21 cellular contexts compared by ENCODE assay signal in genomic region chr2:70886541-70886987, GRCh38. TPM values are rescaled to one million over a fixed set of nuclear protein-coding genes. Genes with fewer than 3 reads are reported as not detected.
DNase-seq lines count a peak whose midpoint lies in the region; ATAC-seq lines count a peak whose summit lies in the region.
"Had no signal": no experiment of that assay in that cellular context is flagged by ENCODE, and none has a peak within 500 bp of the region (broad histone marks: within the 10 kb centered on the region; RNA-seq: fewer than 3 reads in every experiment).

No MANE protein-coding gene starts in this region.

- H3K27me3 Mint-ChIP-seq in naive thymus-derived CD4-positive, alpha-beta T cell = peaks cover 81 to 94% (median 92%) of the 10 kb centered on the region in 5 donors

- no peak overlapping the region for H3K27ac Mint-ChIP-seq in naive thymus-derived CD4-positive, alpha-beta T cell

- H3K4me3 ChIP-seq in naive thymus-derived CD4-positive, alpha-beta T cell (ENCODE audit: low read length) = no peak overlapping the region

- H3K27ac ChIP-seq in naive thymus-derived CD4-positive, alpha-beta T cell (ENCODE audit: low read depth, low read length) = no peak overlapping the region
- H3K27ac ChIP-seq: 22Rv1, brain microvascular endothelial cell, tibial artery had no signal

- POLR2A ChIA-PET in naive thymus-derived CD4-positive, alpha-beta T cell (lab: Charles Lee) = no interaction called here

- peak in 2 of 3 experiments; percentile 71 to 88 for DNase-seq in NCI-H1417 (lab: John Stamatoyannopoulos, UW)
- DNase-seq in NCI-H1417 treated with DMSO at 0.1 percent for 48 hours (lab: John Stamatoyannopoulos, UW) = no peak
- peak; percentile 14 for DNase-seq in cardiac septum (ENCODE audit: low spot score)
- DNase-seq in left cardiac atrium = no peak
- no peak for DNase-seq in naive thymus-derived CD4-positive, alpha-beta T cell
- DNase-seq in left colon = no peak
- no peak for DNase-seq in NOMO-1 (lab: John Stamatoyannopoulos, UW; ENCODE audit: unreplicated experiment in 2 of 2)
- DNase-seq: activated CD4-positive, alpha-beta T cell treated with anti-CD3 and anti-CD28 coated beads, Interleukin-2, amount 50 U/mL, for 1 hour; activated naive CD4-positive, alpha-beta T cell; brain microvascular endothelial cell; C1 segment of cervical spinal cord; heart left ventricle; NCI-H187; NCI-H446; stimulated activated CD4-positive, alpha-beta T cell treated with anti-CD3 and anti-CD28 coated beads, Interleukin-4, amount 100 ng/mL, for 24 hours; stimulated activated CD8-positive, alpha-beta memory T cell treated with anti-CD3 and anti-CD28 coated beads, Interleukin-4, amount 100 ng/mL, for 48 hours; T1000; tibial artery had no signal

- peaks cover 24 to 31% (median 27%) of the 10 kb centered on the region in 7 donors for H3K4me1 Mint-ChIP-seq in naive thymus-derived CD4-positive, alpha-beta T cell

- H3K27me3 ChIP-seq in naive thymus-derived CD4-positive, alpha-beta T cell (ENCODE audit: control insufficient read depth in 2 of 2, insufficient read depth in 2 of 2, low read length in 2 of 2) = peaks cover 0 to 42% of the 10 kb centered on the region in 2 donors

- ATAC-seq in left cardiac atrium (no peak), GM18907 (IDR thresholded peaks at IDR 0.05; ENCODE audit: unreplicated experiment) (no peak), left colon (no peak)
- no peak for ATAC-seq in naive thymus-derived CD4-positive, alpha-beta T cell
- ATAC-seq: HCT116, heart left ventricle had no signal

- peaks cover 0 to 22% (median 4%) of the 10 kb centered on the region in 11 donors for H3K9me3 Mint-ChIP-seq in naive thymus-derived CD4-positive, alpha-beta T cell

- CTCF ChIA-PET in naive thymus-derived CD4-positive, alpha-beta T cell (lab: Charles Lee) = no interaction called here

- peaks cover 0 to 9% (median 0%) of the 10 kb centered on the region in 5 donors for H3K36me3 Mint-ChIP-seq in naive thymus-derived CD4-positive, alpha-beta T cell

- peak overlapping the region in 9 of 10 donors; percentile 41 to 85 (median 74) for H3K4me3 Mint-ChIP-seq in naive thymus-derived CD4-positive, alpha-beta T cell

- no peaks in the 10 kb centered on the region for H3K9me3 ChIP-seq in naive thymus-derived CD4-positive, alpha-beta T cell (ENCODE audit: control insufficient read depth in 2 of 3, low read length in 3 of 3)
- H3K9me3 ChIP-seq: tibial artery had no signal

- intact Hi-C loops in cardiac septum (cut with DNase I) (no loop called here), left cardiac atrium (cut with DNase I) (no loop called here), left colon (cut with DNase I, micrococcal nuclease) (no loop called here)
- intact Hi-C loops in naive thymus-derived CD4-positive, alpha-beta T cell (cut with micrococcal nuclease) = loop anchor here in 1 of 2 donors (5.0 kb wide), 1 partner anchor 1256 kb away; no protein-coding TSS in a partner anchor

- H3K36me3 ChIP-seq in naive thymus-derived CD4-positive, alpha-beta T cell (ENCODE audit: control insufficient read depth in 2 of 3, insufficient read depth in 3 of 3, low read length in 3 of 3) = no peaks in the 10 kb centered on the region
- H3K36me3 ChIP-seq: brain microvascular endothelial cell, heart left ventricle, tibial artery had no signal

- H3K4me1 ChIP-seq in naive thymus-derived CD4-positive, alpha-beta T cell (ENCODE audit: control insufficient read depth in 2 of 2, insufficient read depth in 2 of 2, low read length in 2 of 2) = peaks cover 13 to 22% of the 10 kb centered on the region in 2 donors

RNA-seq across cellular contexts. Expression of gene VAX2, which starts 13.8 kb away (rescaled TPM):
- total RNA-seq in cardiac septum = 0.27 TPM
- under 1 TPM; 0.47 to 0.81 TPM for total RNA-seq in left cardiac atrium
- total RNA-seq in naive thymus-derived CD4-positive, alpha-beta T cell = not detected
- not detected for polyA plus RNA-seq in naive thymus-derived CD4-positive, alpha-beta T cell
- total RNA-seq in left colon = not detected

RNA-seq across cellular contexts. Expression of gene ATP6V1B1, which starts 49.1 kb away (rescaled TPM):
- total RNA-seq in cardiac septum (0.43 TPM), left cardiac atrium (under 1 TPM; 0.85 to 0.89 TPM), left colon (not detected)
- not detected for total RNA-seq in naive thymus-derived CD4-positive, alpha-beta T cell
- not detected for polyA plus RNA-seq in naive thymus-derived CD4-positive, alpha-beta T cell

RNA-seq across cellular contexts. Expression of gene CD207, which starts 50.9 kb away (rescaled TPM):
- 0.16 TPM for total RNA-seq in cardiac septum
- total RNA-seq in left cardiac atrium = under 1 TPM in 1 of 2 donors, not detected in 1; 0.24 TPM
- total RNA-seq in naive thymus-derived CD4-positive, alpha-beta T cell = under 1 TPM in 1 of 5 experiments, not detected in 4; 0.27 TPM
- polyA plus RNA-seq in naive thymus-derived CD4-positive, alpha-beta T cell = not detected
- total RNA-seq in left colon = under 1 TPM in 1 of 2 donors, not detected in 1; 0.22 TPM

Comparison
In these comparisons a context has a peak if more than half of its experiments do, and no peak if none do; other contexts are left out.
1. DNase-seq: peak in NCI-H1417 (2 of 3) and cardiac septum (single experiment); none in NCI-H1417 treated with DMSO at 0.1 percent for 48 hours (single experiment), left cardiac atrium (single experiment), naive thymus-derived CD4-positive, alpha-beta T cell (0 of 9), left colon (0 of 2) and NOMO-1 (0 of 2).